In the genomic region with DNA sequence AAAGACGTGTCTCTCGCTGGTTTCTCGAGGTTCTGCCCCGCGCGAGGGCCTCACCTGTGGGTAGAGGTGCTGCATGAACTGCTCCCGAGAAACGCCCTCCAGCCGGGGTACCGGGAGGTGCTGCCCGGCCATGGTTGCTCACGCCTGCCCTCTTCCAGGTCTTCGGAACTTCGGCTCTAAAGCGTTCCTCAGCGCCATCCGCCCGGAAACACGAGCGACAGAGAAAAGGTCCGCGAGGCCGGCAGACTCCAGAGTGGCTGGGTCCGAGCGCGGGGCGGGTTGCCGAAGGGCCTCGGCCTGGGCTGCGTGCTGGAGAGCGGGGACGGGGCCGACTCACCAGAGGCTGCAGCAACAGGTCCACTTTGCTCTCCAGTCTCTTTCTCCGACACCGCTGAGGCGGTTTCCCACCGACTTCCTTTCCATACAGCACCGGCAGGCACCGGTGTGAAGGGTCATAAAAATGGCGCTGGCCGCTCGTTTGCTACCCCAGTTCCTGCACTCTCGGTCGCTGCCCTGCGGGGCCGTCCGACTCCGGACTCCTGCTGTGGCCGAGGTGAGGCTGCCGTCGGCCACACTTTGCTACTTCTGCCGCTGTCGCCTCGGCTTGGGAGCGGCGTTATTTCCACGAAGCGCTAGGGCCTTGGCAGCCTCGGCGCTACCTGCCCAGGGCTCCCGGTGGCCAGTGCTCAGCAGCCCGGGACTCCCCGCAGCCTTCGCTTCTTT, we compare ENCODE assay signal across 8 cellular contexts. TPM values are rescaled to one million over a fixed set of nuclear protein-coding genes. Genes with fewer than 3 reads are reported as not detected.
DNase-seq lines count a peak whose midpoint lies in the region; ATAC-seq and TF ChIP-seq lines count a peak whose summit lies in the region.

A gene with protein sequence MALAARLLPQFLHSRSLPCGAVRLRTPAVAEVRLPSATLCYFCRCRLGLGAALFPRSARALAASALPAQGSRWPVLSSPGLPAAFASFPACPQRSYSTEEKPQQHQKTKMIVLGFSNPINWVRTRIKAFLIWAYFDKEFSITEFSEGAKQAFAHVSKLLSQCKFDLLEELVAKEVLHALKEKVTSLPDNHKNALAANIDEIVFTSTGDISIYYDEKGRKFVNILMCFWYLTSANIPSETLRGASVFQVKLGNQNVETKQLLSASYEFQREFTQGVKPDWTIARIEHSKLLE (plus strand): TSS at position 244 of the 723 bp plus-strand sequence. CDS start 217 bp downstream, at position 461.
A gene with protein sequence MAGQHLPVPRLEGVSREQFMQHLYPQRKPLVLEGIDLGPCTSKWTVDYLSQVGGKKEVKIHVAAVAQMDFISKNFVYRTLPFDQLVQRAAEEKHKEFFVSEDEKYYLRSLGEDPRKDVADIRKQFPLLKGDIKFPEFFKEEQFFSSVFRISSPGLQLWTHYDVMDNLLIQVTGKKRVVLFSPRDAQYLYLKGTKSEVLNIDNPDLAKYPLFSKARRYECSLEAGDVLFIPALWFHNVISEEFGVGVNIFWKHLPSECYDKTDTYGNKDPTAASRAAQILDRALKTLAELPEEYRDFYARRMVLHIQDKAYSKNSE (minus strand): TSS at position 153 of the 723 bp plus-strand sequence. CDS start 21 bp downstream, at position 132.

- H3K27me3 ChIP-seq in liver (ENCODE audit: control insufficient read depth in 4 of 4, insufficient read depth in 4 of 4, low read length in 3 of 4): no peaks in the 10 kb centered on the region

- H3K9ac ChIP-seq in liver (ENCODE audit: low read depth in 1 of 2, low read length in 2 of 2): peak within 1 kb of the TSS; percentile 87 to 99

- H3K27ac ChIP-seq in liver (ENCODE audit: low read depth in 1 of 2, low read length in 2 of 2): peak within 1 kb of the TSS; percentile 92 to 93

- peak in 1 of 2 donors; percentile 23 for TF ChIP-seq RAD21 in liver (IDR thresholded peaks at IDR 0.05)

- under 1% methylated on average over 64 of the region's 64 CpGs for WGBS in liver

- H3K9me3 ChIP-seq in liver (ENCODE audit: control insufficient read depth in 4 of 4, low read length in 3 of 4): no peaks in the 10 kb centered on the region

- H3K36me3 ChIP-seq in liver (ENCODE audit: control insufficient read depth in 4 of 4, insufficient read depth in 3 of 4, low read depth in 1 of 4, low read length in 3 of 4): peaks cover 5 to 11% (median 9%) of the 10 kb centered on the region in 4 donors

- ATAC-seq in GM19395 (IDR thresholded peaks at IDR 0.05; ENCODE audit: unreplicated experiment) (peak; percentile 91), HG03558 (IDR thresholded peaks at IDR 0.05; ENCODE audit: extremely low read depth, unreplicated experiment) (peak; percentile 66)

- peak; percentile 85 for DNase-seq in CD1c-positive myeloid dendritic cell (ENCODE audit: extremely low spot score)
- peak; percentile 77 for DNase-seq in NCI-H774 (lab: John Stamatoyannopoulos, UW)
- DNase-seq in activated CD4-positive, alpha-beta T cell treated with anti-CD3 and anti-CD28 coated beads, Interleukin-2, amount 50 U/mL, for 4 hours: peak; percentile 69 to 72
- DNase-seq in dermis blood vessel endothelial cell: peak; percentile 88
- peak; percentile 85 for DNase-seq in stimulated activated CD4-positive, alpha-beta T cell treated with anti-CD3 and anti-CD28 coated beads, Interleukin-4, amount 100 ng/mL, for 24 hours

- TF ChIP-seq CTCF in liver (IDR thresholded peaks at IDR 0.05; ENCODE audit: low read depth, low read length, missing input control): no peak

- peak within 1 kb of the TSS; percentile 84 to 99 (median 96) for H3K4me3 ChIP-seq in liver (ENCODE audit: low read depth in 1 of 3, low read length in 3 of 3)

- H3K4me1 ChIP-seq in liver (ENCODE audit: control insufficient read depth in 4 of 4, insufficient read depth in 4 of 4, low read length in 3 of 4): peaks cover 5 to 46% (median 27%) of the 10 kb centered on the region in 4 donors

TF ChIP-seq in liver, 16 proteins besides CTCF, POLR2A, EP300 and RAD21:
- TF ChIP-seq HNF4A (conservative IDR thresholded peaks at IDR 0.05) (peak in 1 of 2 donors; percentile 58), FOXA2 (IDR thresholded peaks at IDR 0.05) (no peak), SP1 (IDR thresholded peaks at IDR 0.05) (peak; percentile 62), RXRA (IDR thresholded peaks at IDR 0.05) (peak; percentile 69 to 83), YY1 (IDR thresholded peaks at IDR 0.05) (peak; percentile 98), NR2F2 (IDR thresholded peaks at IDR 0.05) (peak; percentile 59), JUND (IDR thresholded peaks at IDR 0.05) (no peak), TAF1 (conservative IDR thresholded peaks at IDR 0.05) (peak; percentile 73), GABPA (IDR thresholded peaks at IDR 0.05 in 1 of 2, conservative IDR thresholded peaks at IDR 0.05 in 1 of 2) (peak; percentile 82 to 92), EGR1 (IDR thresholded peaks at IDR 0.05; ENCODE audit: low read depth in 2 of 2) (peak in 1 of 2 donors; percentile 19), HNF4G (IDR thresholded peaks at IDR 0.05) (no peak), FOXA1 (IDR thresholded peaks at IDR 0.05) (no peak)
- TF ChIP-seq, protein P1, sequence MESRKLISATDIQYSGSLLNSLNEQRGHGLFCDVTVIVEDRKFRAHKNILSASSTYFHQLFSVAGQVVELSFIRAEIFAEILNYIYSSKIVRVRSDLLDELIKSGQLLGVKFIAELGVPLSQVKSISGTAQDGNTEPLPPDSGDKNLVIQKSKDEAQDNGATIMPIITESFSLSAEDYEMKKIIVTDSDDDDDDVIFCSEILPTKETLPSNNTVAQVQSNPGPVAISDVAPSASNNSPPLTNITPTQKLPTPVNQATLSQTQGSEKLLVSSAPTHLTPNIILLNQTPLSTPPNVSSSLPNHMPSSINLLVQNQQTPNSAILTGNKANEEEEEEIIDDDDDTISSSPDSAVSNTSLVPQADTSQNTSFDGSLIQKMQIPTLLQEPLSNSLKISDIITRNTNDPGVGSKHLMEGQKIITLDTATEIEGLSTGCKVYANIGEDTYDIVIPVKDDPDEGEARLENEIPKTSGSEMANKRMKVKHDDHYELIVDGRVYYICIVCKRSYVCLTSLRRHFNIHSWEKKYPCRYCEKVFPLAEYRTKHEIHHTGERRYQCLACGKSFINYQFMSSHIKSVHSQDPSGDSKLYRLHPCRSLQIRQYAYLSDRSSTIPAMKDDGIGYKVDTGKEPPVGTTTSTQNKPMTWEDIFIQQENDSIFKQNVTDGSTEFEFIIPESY (IDR thresholded peaks at IDR 0.05): no peak
- TF ChIP-seq, protein P2, sequence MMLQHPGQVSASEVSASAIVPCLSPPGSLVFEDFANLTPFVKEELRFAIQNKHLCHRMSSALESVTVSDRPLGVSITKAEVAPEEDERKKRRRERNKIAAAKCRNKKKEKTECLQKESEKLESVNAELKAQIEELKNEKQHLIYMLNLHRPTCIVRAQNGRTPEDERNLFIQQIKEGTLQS (IDR thresholded peaks at IDR 0.05): no peak
- TF ChIP-seq, protein P3, sequence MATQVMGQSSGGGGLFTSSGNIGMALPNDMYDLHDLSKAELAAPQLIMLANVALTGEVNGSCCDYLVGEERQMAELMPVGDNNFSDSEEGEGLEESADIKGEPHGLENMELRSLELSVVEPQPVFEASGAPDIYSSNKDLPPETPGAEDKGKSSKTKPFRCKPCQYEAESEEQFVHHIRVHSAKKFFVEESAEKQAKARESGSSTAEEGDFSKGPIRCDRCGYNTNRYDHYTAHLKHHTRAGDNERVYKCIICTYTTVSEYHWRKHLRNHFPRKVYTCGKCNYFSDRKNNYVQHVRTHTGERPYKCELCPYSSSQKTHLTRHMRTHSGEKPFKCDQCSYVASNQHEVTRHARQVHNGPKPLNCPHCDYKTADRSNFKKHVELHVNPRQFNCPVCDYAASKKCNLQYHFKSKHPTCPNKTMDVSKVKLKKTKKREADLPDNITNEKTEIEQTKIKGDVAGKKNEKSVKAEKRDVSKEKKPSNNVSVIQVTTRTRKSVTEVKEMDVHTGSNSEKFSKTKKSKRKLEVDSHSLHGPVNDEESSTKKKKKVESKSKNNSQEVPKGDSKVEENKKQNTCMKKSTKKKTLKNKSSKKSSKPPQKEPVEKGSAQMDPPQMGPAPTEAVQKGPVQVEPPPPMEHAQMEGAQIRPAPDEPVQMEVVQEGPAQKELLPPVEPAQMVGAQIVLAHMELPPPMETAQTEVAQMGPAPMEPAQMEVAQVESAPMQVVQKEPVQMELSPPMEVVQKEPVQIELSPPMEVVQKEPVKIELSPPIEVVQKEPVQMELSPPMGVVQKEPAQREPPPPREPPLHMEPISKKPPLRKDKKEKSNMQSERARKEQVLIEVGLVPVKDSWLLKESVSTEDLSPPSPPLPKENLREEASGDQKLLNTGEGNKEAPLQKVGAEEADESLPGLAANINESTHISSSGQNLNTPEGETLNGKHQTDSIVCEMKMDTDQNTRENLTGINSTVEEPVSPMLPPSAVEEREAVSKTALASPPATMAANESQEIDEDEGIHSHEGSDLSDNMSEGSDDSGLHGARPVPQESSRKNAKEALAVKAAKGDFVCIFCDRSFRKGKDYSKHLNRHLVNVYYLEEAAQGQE (IDR thresholded peaks at IDR 0.05): peak; percentile 65
- TF ChIP-seq, protein P4, sequence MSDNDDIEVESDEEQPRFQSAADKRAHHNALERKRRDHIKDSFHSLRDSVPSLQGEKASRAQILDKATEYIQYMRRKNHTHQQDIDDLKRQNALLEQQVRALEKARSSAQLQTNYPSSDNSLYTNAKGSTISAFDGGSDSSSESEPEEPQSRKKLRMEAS (IDR thresholded peaks at IDR 0.05): peak; percentile 22

RNA-seq across cellular contexts. Expression of the first gene that starts in this region (rescaled TPM):
- total RNA-seq in dermis blood vessel endothelial cell (25.4 and 30.1 TPM in 2 replicates), liver (10 to 100 TPM; 23.0 to 23.8 TPM)
- polyA plus RNA-seq in liver: 10 to 100 TPM; 33.4 to 40.2 TPM

RNA-seq across cellular contexts. Expression of the second gene that starts in this region (rescaled TPM):
- total RNA-seq in dermis blood vessel endothelial cell: 7.4 and 7.7 TPM in 2 replicates
- total RNA-seq in liver: 1 to 10 TPM; 6.3 to 6.8 TPM
- polyA plus RNA-seq in liver: 1 to 10 TPM; 2.0 to 3.4 TPM

Comparison
In these comparisons a context has a peak if more than half of its experiments do, and no peak if none do; other contexts are left out.
1. Peak in every context shown above with its lines: DNase-seq, ATAC-seq, H3K4me3 ChIP-seq and H3K27ac ChIP-seq.